Comparison of ENCODE assay signal across 31 cellular contexts in genomic region chr2:13212115-13212514, GRCh38.
"Had no signal": no experiment of that assay in that cellular context is flagged by ENCODE, and none has a peak within 500 bp of the region (broad histone marks: within the 10 kb centered on the region; RNA-seq: fewer than 3 reads in every experiment).

No MANE protein-coding gene starts in this region.

- H3K36me3 ChIP-seq: adrenal gland, ascending aorta, cardiac muscle cell had no signal

- H3K4me3 ChIP-seq: adrenal gland, ascending aorta, cardiac muscle cell had no signal

- H3K27ac ChIP-seq: adrenal gland, ascending aorta, cardiac muscle cell, VCaP had no signal

- H3K9me3 ChIP-seq: adrenal gland, ascending aorta had no signal

- H3K27me3 ChIP-seq: adrenal gland, ascending aorta, cardiac muscle cell had no signal

- ATAC-seq: activated CD8-positive, alpha-beta T cell treated with anti-CD3 and anti-CD28 coated beads for 36 hours; activated naive CD4-positive, alpha-beta T cell treated with anti-CD3 and anti-CD28 coated beads, Interleukin-2, amount 50 U/mL, for 72 hours; activated T-cell treated with anti-CD3 and anti-CD28 coated beads, Interleukin-2, amount 50 U/mL, for 4 hours; activated T-cell treated with anti-CD3 and anti-CD28 coated beads, Interleukin-2, amount 50 U/mL, for 72 hours; activated T-helper 17 cell treated with anti-CD3 and anti-CD28 coated beads, Interleukin-2, amount 50 U/mL, for 72 hours had no signal

- DNase-seq: activated B cell treated with CpG ODN at 0.5 μM for 24 hours; activated CD4-positive, alpha-beta memory T cell treated with anti-CD3 and anti-CD28 coated beads for 36 hours; activated CD4-positive, alpha-beta T cell treated with anti-CD3 and anti-CD28 coated beads for 4 hours; activated CD4-positive, alpha-beta T cell treated with anti-CD3 and anti-CD28 coated beads, Interleukin-2, amount 10 ng/mL, durations not matched to agents 24 days and 14 days; activated CD4-positive, alpha-beta T cell treated with anti-CD3 and anti-CD28 coated beads, Interleukin-2, amount 50 U/mL, for 1 hour; activated CD4-positive, alpha-beta T cell treated with anti-CD3 and anti-CD28 coated beads, Interleukin-2, amount 50 U/mL, for 4 hours; activated CD4-positive, CD25-positive, alpha-beta regulatory T cell treated with anti-CD3 and anti-CD28 coated beads, Interleukin-2, amount 50 U/mL, for 72 hours; activated CD8-positive, alpha-beta memory T cell treated with anti-CD3 and anti-CD28 coated beads, Interleukin-2, amount 50 U/mL, for 4 hours; activated CD8-positive, alpha-beta T cell treated with anti-CD3 and anti-CD28 coated beads for 36 hours; activated effector memory CD4-positive, alpha-beta T cell treated with anti-CD3 and anti-CD28 coated beads, Interleukin-2, amount 50 U/mL, for 16 hours; activated gamma-delta T cell treated with Interleukin-2 at 50 U/mL for 16 hours; activated naive CD4-positive, alpha-beta T cell; activated naive CD4-positive, alpha-beta T cell treated with anti-CD3 and anti-CD28 coated beads for 36 hours; activated naive CD4-positive, alpha-beta T cell treated with anti-CD3 and anti-CD28 coated beads, Interleukin-2, amount 50 U/mL, for 16 hours; activated naive CD8-positive, alpha-beta T cell treated with anti-CD3 and anti-CD28 coated beads for 36 hours; activated T-cell treated with anti-CD3 and anti-CD28 coated beads for 4 hours; activated T-cell treated with anti-CD3 and anti-CD28 coated beads, Interleukin-2, amount 50 U/mL, for 1 hour; activated T-cell treated with anti-CD3 and anti-CD28 coated beads, Interleukin-2, amount 50 U/mL, for 4 hours; activated T-cell treated with anti-CD3 and anti-CD28 coated beads, Interleukin-2, amount 50 U/mL, for 72 hours; adrenal gland; amniotic stem cell; anterior cingulate cortex; caudate nucleus; cerebellar nuclear complex; T-helper 2 cell; T-helper 9 cell had no signal

- H3K4me1 ChIP-seq: adrenal gland, ascending aorta had no signal
